ENCODE assay signal across 1 cellular context in genomic region chr15:96412045-96412918, GRCh38.
TF ChIP-seq lines count a peak whose summit lies in the region.

No MANE protein-coding gene starts in this region.

TF ChIP-seq in GM23338, 12 proteins besides CTCF, POLR2A, EP300 and RAD21:
- TF ChIP-seq REST (IDR thresholded peaks at IDR 0.05; ENCODE audit: unreplicated experiment) = no peak
- TF ChIP-seq EZH2 (IDR thresholded peaks at IDR 0.05; ENCODE audit: low read depth, unreplicated experiment) = peak; percentile 77
TF ChIP-seq in GM23338: peak in this region for 1.
